1 cellular context compared by ENCODE assay signal in genomic region chr17:45123930-45124796, GRCh38.
A peak's percentile ranks its signal among the peaks of the same experiment; 100 is the strongest.
TF ChIP-seq lines count a peak whose summit lies in the region.

No MANE protein-coding gene starts in this region.

TF ChIP-seq in SK-N-SH treated with all-trans-retinoic acid at 6 μM for 48 hours, 23 proteins besides CTCF, POLR2A, EP300 and RAD21 (continued from another document):
- 0 out of 2 replicates have a peak, but pooled peaks have one; percentile 37 for TF ChIP-seq TSHZ2 (CRISPR knock-in tag; IDR thresholded peaks at IDR 0.05)
- TF ChIP-seq PATZ1 (CRISPR knock-in tag; IDR thresholded peaks at IDR 0.05; ENCODE audit: borderline replicate concordance), result peak; percentile 93
- no peak for TF ChIP-seq TCF4 (CRISPR knock-in tag; IDR thresholded peaks at IDR 0.05; ENCODE audit: borderline replicate concordance)
- peak; percentile 74; the same call in 1 of the 2 replicates for TF ChIP-seq CSDC2 (CRISPR knock-in tag; IDR thresholded peaks at IDR 0.05)
- no peak for TF ChIP-seq CSRNP3 (CRISPR knock-in tag; IDR thresholded peaks at IDR 0.05)
- no peak for TF ChIP-seq ZC3H10 (CRISPR knock-in tag; IDR thresholded peaks at IDR 0.05)
- 0 out of 2 replicates have a peak, but pooled peaks have one; percentile 39 for TF ChIP-seq POU6F1 (CRISPR knock-in tag; IDR thresholded peaks at IDR 0.05; ENCODE audit: borderline replicate concordance, low read depth)
- no peak for TF ChIP-seq ARNTL (CRISPR knock-in tag; IDR thresholded peaks at IDR 0.05; ENCODE audit: borderline replicate concordance, low read depth)
